8 cellular contexts compared by ENCODE assay signal in genomic region chr13:73708393-73708985, GRCh38.
DNase-seq lines count a peak whose midpoint lies in the region; FAIRE-seq and TF ChIP-seq lines count a peak whose summit lies in the region.

No MANE protein-coding gene starts in this region.

- H3K27ac Mint-ChIP-seq in activated T-cell treated with anti-CD3 and anti-CD28 coated beads, Interleukin-2, amount 50 U/mL, for 24 hours: no peak overlapping the region
- H3K27ac Mint-ChIP-seq in astrocyte (ENCODE audit: unreplicated experiment): no peak overlapping the region

- H3K4me1 ChIP-seq in HAP-1 (no peaks in the 10 kb centered on the region), astrocyte (ENCODE audit: insufficient read depth, low read length) (no peaks in the 10 kb centered on the region), spleen (peaks cover 0 to 10% (median 0%) of the 10 kb centered on the region in 6 donors)

- in situ Hi-C loops in HAP-1 (cut with MboI; ENCODE audit: low sequenced_read_pairs): loop anchor here (25.0 kb wide), 1 partner anchor 896 kb away; no protein-coding TSS in a partner anchor

- peak; percentile 29 for FAIRE-seq in astrocyte (lab: Jason Lieb, UNC)

- peaks cover 15% of the 10 kb centered on the region for H3K4me1 Mint-ChIP-seq in activated T-cell treated with anti-CD3 and anti-CD28 coated beads, Interleukin-2, amount 50 U/mL, for 24 hours (ENCODE audit: low read depth)
- H3K4me1 Mint-ChIP-seq in astrocyte (ENCODE audit: low read depth, unreplicated experiment): peaks cover 2% of the 10 kb centered on the region

- H3K9ac ChIP-seq in astrocyte (ENCODE audit: low read length): no peak overlapping the region

- WGBS in spleen, 5 donors: 14 to 31% (median 22%) methylated on average over 1 of the region's 1 CpG

- no peaks in the 10 kb centered on the region for H3K36me3 ChIP-seq in HAP-1 (replicated peaks)
- H3K36me3 ChIP-seq in astrocyte (ENCODE audit: insufficient read depth, low read length): peaks cover 12% of the 10 kb centered on the region
- peaks cover 0 to 90% (median 12%) of the 10 kb centered on the region in 6 donors for H3K36me3 ChIP-seq in spleen

- H3K9me3 ChIP-seq in HAP-1 (no peaks in the 10 kb centered on the region), astrocyte (ENCODE audit: insufficient read depth, low read depth, low read length) (no peaks in the 10 kb centered on the region), spleen (no peaks in the 10 kb centered on the region)

- H3K4me3 Mint-ChIP-seq in activated T-cell treated with anti-CD3 and anti-CD28 coated beads, Interleukin-2, amount 50 U/mL, for 24 hours: no peak overlapping the region
- no peak overlapping the region for H3K4me3 Mint-ChIP-seq in astrocyte (ENCODE audit: unreplicated experiment)

- H3K4me2 ChIP-seq in astrocyte (ENCODE audit: low read length): no peak overlapping the region

- H3K9me3 Mint-ChIP-seq in activated T-cell treated with anti-CD3 and anti-CD28 coated beads, Interleukin-2, amount 50 U/mL, for 24 hours: no peaks in the 10 kb centered on the region
- H3K9me3 Mint-ChIP-seq in astrocyte (ENCODE audit: unreplicated experiment): no peaks in the 10 kb centered on the region

- peaks cover 47% of the 10 kb centered on the region for H3K36me3 Mint-ChIP-seq in activated T-cell treated with anti-CD3 and anti-CD28 coated beads, Interleukin-2, amount 50 U/mL, for 24 hours (ENCODE audit: low read depth)
- H3K36me3 Mint-ChIP-seq in astrocyte (ENCODE audit: low read depth, unreplicated experiment): peaks cover 7% of the 10 kb centered on the region

- no peaks in the 10 kb centered on the region for H3K79me2 ChIP-seq in astrocyte (ENCODE audit: insufficient read depth, low read length)

- H3K27me3 Mint-ChIP-seq in activated T-cell treated with anti-CD3 and anti-CD28 coated beads, Interleukin-2, amount 50 U/mL, for 24 hours: no peaks in the 10 kb centered on the region
- H3K27me3 Mint-ChIP-seq in astrocyte (ENCODE audit: low read depth, unreplicated experiment): no peaks in the 10 kb centered on the region

- no peak overlapping the region for H3K4me3 ChIP-seq in HAP-1
- H3K4me3 ChIP-seq in LNCaP clone FGC (ENCODE audit: low read depth, low read length): no peak overlapping the region
- no peak overlapping the region for H3K4me3 ChIP-seq in astrocyte (ENCODE audit: insufficient read depth, low read depth, low read length)
- no peak overlapping the region for H3K4me3 ChIP-seq in spleen

- TF ChIP-seq CTCF in LNCaP clone FGC (IDR thresholded peaks at IDR 0.05; ENCODE audit: control insufficient read depth, extremely low read depth, insufficient read depth) (peak; percentile 54), astrocyte (IDR thresholded peaks at IDR 0.05; ENCODE audit: insufficient read depth, low read depth, low read length) (peak; percentile 93), spleen (IDR thresholded peaks at IDR 0.05 in 8 of 11, conservative IDR thresholded peaks at IDR 0.05 in 3 of 11) (peak; percentile 17 to 75 (median 60))

- H3K27ac ChIP-seq in astrocyte (ENCODE audit: low read depth, low read length): no peak overlapping the region
- H3K27ac ChIP-seq in spleen: no peak overlapping the region

- no peak for TF ChIP-seq POLR2A in spleen (IDR thresholded peaks at IDR 0.05)

- intact Hi-C loops in spleen (cut with DNase I; ENCODE audit: low total_unique reads): loop anchor here (10.0 kb wide), 1 partner anchor 904 kb away; no protein-coding TSS in a partner anchor

- DNase-seq in activated T-cell treated with anti-CD3 and anti-CD28 coated beads for 24 hours (ENCODE audit: low read depth) (peak; percentile 46), HAP-1 (ENCODE audit: low spot score in 2 of 2) (peak; percentile 73 to 74), LNCaP clone FGC (ENCODE audit: low read depth) (no peak), SHP77 (lab: John Stamatoyannopoulos, UW) (peak; percentile 27 to 44), astrocyte (ENCODE audit: low read depth) (peak; percentile 52), hippocampal formation (lab: John Stamatoyannopoulos, UW) (peak; percentile 4 to 69), spleen (no peak)
- no peak for DNase-seq in activated T-cell treated with anti-CD3 and anti-CD28 coated beads, Interleukin-2, amount 50 U/mL, for 24 hours

- H3K27me3 ChIP-seq in HAP-1 (ENCODE audit: low read depth): no peaks in the 10 kb centered on the region
- H3K27me3 ChIP-seq in astrocyte (ENCODE audit: insufficient read depth, low read length): no peaks in the 10 kb centered on the region
- H3K27me3 ChIP-seq in spleen (replicated peaks in 1 of 7): no peaks in the 10 kb centered on the region

- no peak overlapping the region for H2AFZ ChIP-seq in astrocyte (ENCODE audit: low read depth, low read length)

- H4K20me1 ChIP-seq in astrocyte (ENCODE audit: insufficient read depth, low read length): no peaks in the 10 kb centered on the region

Comparison
In these comparisons a context has a peak if more than half of its experiments do, and no peak if none do; other contexts are left out.
1. DNase-seq: peak in activated T-cell treated with anti-CD3 and anti-CD28 coated beads for 24 hours (single experiment), HAP-1 (2 of 2), SHP77 (2 of 2), astrocyte (single experiment) and hippocampal formation (2 of 2); none in activated T-cell treated with anti-CD3 and anti-CD28 coated beads, Interleukin-2, amount 50 U/mL, for 24 hours (single experiment), LNCaP clone FGC (single experiment) and spleen (single experiment).
2. Peak in every context shown above with its lines, with median percentiles within 50 percentile points of each other: CTCF ChIP-seq.